In the genomic region with DNA sequence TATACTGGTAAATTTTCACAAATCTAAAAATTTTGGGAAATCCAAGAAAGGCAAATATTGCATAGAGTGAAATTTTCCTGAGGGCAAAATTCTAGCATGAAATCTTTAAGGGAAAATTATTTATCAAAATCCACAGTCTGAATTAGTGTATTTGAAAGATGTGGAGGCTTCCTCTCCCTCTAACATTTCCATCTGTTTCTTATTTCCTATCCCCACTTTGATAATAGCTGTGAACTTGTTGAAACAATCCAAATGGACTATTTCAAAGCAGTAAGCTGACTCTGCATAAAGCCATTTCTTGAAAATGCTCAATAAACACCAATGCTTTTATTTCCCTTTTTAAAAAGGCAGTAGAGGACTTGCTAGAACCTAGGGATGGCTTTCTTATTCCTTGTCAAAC, we compare ENCODE assay signal across 27 cellular contexts.
A peak's percentile ranks its signal among the peaks of the same experiment; 100 is the strongest.
DNase-seq lines count a peak whose midpoint lies in the region; ATAC-seq, FAIRE-seq and TF ChIP-seq lines count a peak whose summit lies in the region.
"Had no signal": no experiment of that assay in that cellular context is flagged by ENCODE, and none has a peak within 500 bp of the region (broad histone marks: within the 10 kb centered on the region; RNA-seq: fewer than 3 reads in every experiment).

No MANE protein-coding gene starts in this region.

- no peaks in the 10 kb centered on the region for H3K27me3 Mint-ChIP-seq in activated T-helper 1 cell treated with anti-CD3 and anti-CD28 coated beads, Interleukin-12 subunit alpha, Interleukin-12 subunit beta, Interleukin-2, Interleukin-4 antibody, amounts not matched to agents 30 ng/mL and 10 ng/mL and 1 ng/mL, durations not matched to agents 14 hours and 24 hours and 36 hours (ENCODE audit: insufficient read depth)
- H3K27me3 Mint-ChIP-seq: CD4-positive, alpha-beta T cell; CD8-positive, alpha-beta memory T cell had no signal

- H3K4me2 ChIP-seq in OCI-LY3 (ENCODE audit: low read length), result no peak overlapping the region
- H3K4me2 ChIP-seq in K562 (ENCODE audit: insufficient read depth, low read length), result no peak overlapping the region
- no peak overlapping the region for H3K4me2 ChIP-seq in hepatocyte
- H3K4me2 ChIP-seq in neuronal stem cell (ENCODE audit: insufficient read depth, low read length, poor library complexity, severe bottlenecking), result no peak overlapping the region
- H3K4me2 ChIP-seq: A549; BLaER1 treated with 17β-estradiol and CSF1 and Interleukin-3, amounts not matched to agents 10 nM and 100 nM had no signal

- no peak for ATAC-seq in K562
- ATAC-seq: A549 had no signal

- no peak for TF ChIP-seq POLR2A in K562 (conservative IDR thresholded peaks at IDR 0.05)

- H2BK5ac ChIP-seq in neuronal stem cell (ENCODE audit: low read length), result no peak overlapping the region

- H3K9me2 ChIP-seq in hepatocyte (replicated peaks; ENCODE audit: insufficient read depth), result no peaks in the 10 kb centered on the region

- no peak overlapping the region for H2BK12ac ChIP-seq in neuronal stem cell (ENCODE audit: low read length)

- in situ Hi-C loops in K562 (cut with MboI), result no loop called here

- no peaks in the 10 kb centered on the region for H3K9me3 Mint-ChIP-seq in activated T-helper 1 cell treated with anti-CD3 and anti-CD28 coated beads, Interleukin-12 subunit alpha, Interleukin-12 subunit beta, Interleukin-2, Interleukin-4 antibody, amounts not matched to agents 30 ng/mL and 10 ng/mL and 1 ng/mL, durations not matched to agents 14 hours and 24 hours and 36 hours
- H3K9me3 Mint-ChIP-seq: HFFc6 had no signal

- H3K18ac ChIP-seq in neuronal stem cell (ENCODE audit: low read length), result no peak overlapping the region

- no peak for TF ChIP-seq CTCF in OCI-LY3 (IDR thresholded peaks at IDR 0.05; ENCODE audit: low read depth, low read length)
- TF ChIP-seq CTCF in K562 (IDR thresholded peaks at IDR 0.05 in 2 of 3, conservative IDR thresholded peaks at IDR 0.05 in 1 of 3; ENCODE audit: insufficient read depth in 2 of 3, low read depth in 1 of 3, low read length in 3 of 3), result no peak
- TF ChIP-seq CTCF in hepatocyte (IDR thresholded peaks at IDR 0.05; ENCODE audit: poor library complexity), result no peak

- H3K9me3 ChIP-seq in OCI-LY3 (ENCODE audit: insufficient read depth, low read length) (no peaks in the 10 kb centered on the region), K562 (replicated peaks; ENCODE audit: control insufficient read depth, insufficient read depth, low read depth, low read length) (no peaks in the 10 kb centered on the region; the same call in none of the 2 replicates), hepatocyte (ENCODE audit: low read depth) (no peaks in the 10 kb centered on the region), neuronal stem cell (replicated peaks in 1 of 2; ENCODE audit: control insufficient read depth in 2 of 2, insufficient read depth in 1 of 2, low read depth in 1 of 2, low read length in 2 of 2) (no peaks in the 10 kb centered on the region)
- H3K9me3 ChIP-seq: A549; BE2C; BLaER1 treated with 17β-estradiol and CSF1 and Interleukin-3, amounts not matched to agents 10 nM and 100 nM; HAP-1 had no signal

- H3K79me2 ChIP-seq in OCI-LY3 (ENCODE audit: low read length), result no peaks in the 10 kb centered on the region
- no peaks in the 10 kb centered on the region for H3K79me2 ChIP-seq in K562 (ENCODE audit: control insufficient read depth, insufficient read depth, low read length)
- no peaks in the 10 kb centered on the region for H3K79me2 ChIP-seq in hepatocyte

- no peak overlapping the region for H2BK120ac ChIP-seq in neuronal stem cell (ENCODE audit: low read depth, low read length)

- H2AFZ ChIP-seq in OCI-LY3 (ENCODE audit: low read depth, low read length) (0 out of 2 replicates have a peak overlapping the region, but pooled peaks have one; percentile 50), K562 (ENCODE audit: low read depth, low read length) (no peak overlapping the region), hepatocyte (peak overlapping the region; percentile 42), neuronal stem cell (ENCODE audit: low read length) (peak overlapping the region; percentile 28)

- no peak overlapping the region for H2AK5ac ChIP-seq in neuronal stem cell (ENCODE audit: low read depth, low read length)

- BruUV-seq in K562 (replicated peaks; lab: Mats Ljungman, UMichigan), result no TSS peak

- no peak overlapping the region for H3K9ac ChIP-seq in OCI-LY3 (ENCODE audit: low read length)
- no peak overlapping the region for H3K9ac ChIP-seq in K562 (ENCODE audit: insufficient read depth in 1 of 2, low read depth in 2 of 2, low read length in 2 of 2)
- H3K9ac ChIP-seq in neuronal stem cell (ENCODE audit: low read depth, low read length, poor library complexity), result no peak overlapping the region
- H3K9ac ChIP-seq: BLaER1 treated with 17β-estradiol and CSF1 and Interleukin-3, amounts not matched to agents 10 nM and 100 nM had no signal

- no peak overlapping the region for H4K8ac ChIP-seq in neuronal stem cell (ENCODE audit: low read depth, low read length)

- no peak overlapping the region for H3K4me3 Mint-ChIP-seq in activated T-helper 1 cell treated with anti-CD3 and anti-CD28 coated beads, Interleukin-12 subunit alpha, Interleukin-12 subunit beta, Interleukin-2, Interleukin-4 antibody, amounts not matched to agents 30 ng/mL and 10 ng/mL and 1 ng/mL, durations not matched to agents 14 hours and 24 hours and 36 hours
- H3K4me3 Mint-ChIP-seq: CD14-positive monocyte; CD4-positive, alpha-beta T cell; CD8-positive, alpha-beta memory T cell; HFFc6 had no signal

- no peak for TF ChIP-seq RAD21 in K562 (CRISPR knock-in tag; conservative IDR thresholded peaks at IDR 0.05 in 1 of 2, IDR thresholded peaks at IDR 0.05 in 1 of 2)

- no peak for TF ChIP-seq EP300 in K562 (IDR thresholded peaks at IDR 0.05; ENCODE audit: low read length)

- no peak overlapping the region for H3K23ac ChIP-seq in neuronal stem cell (ENCODE audit: low read depth, low read length, poor library complexity)

- H3K4me3 ChIP-seq in OCI-LY3 (ENCODE audit: low read length) (no peak overlapping the region), K562 (no peak overlapping the region), hepatocyte (no peak overlapping the region), neuronal stem cell (ENCODE audit: low read length in 2 of 2) (no peak overlapping the region)
- H3K4me3 ChIP-seq: A549; BLaER1 treated with 17β-estradiol and CSF1 and Interleukin-3, amounts not matched to agents 10 nM and 100 nM; HAP-1 had no signal

- FAIRE-seq in K562 (lab: Jason Lieb, UNC), result no peak
- FAIRE-seq: A549, D721Med, GM12891, GM18507, H54 had no signal

- H3K27me3 ChIP-seq in OCI-LY3 (ENCODE audit: low read depth, low read length), result no peaks in the 10 kb centered on the region
- H3K27me3 ChIP-seq in K562 (ENCODE audit: control insufficient read depth in 2 of 2, insufficient read depth in 2 of 2, low read length in 2 of 2), result no peaks in the 10 kb centered on the region
- H3K27me3 ChIP-seq in hepatocyte, result no peaks in the 10 kb centered on the region
- H3K27me3 ChIP-seq in neuronal stem cell (ENCODE audit: control insufficient read depth in 3 of 3, insufficient read depth in 3 of 3, low read depth in 1 of 3, low read length in 3 of 3), result no peaks in the 10 kb centered on the region
- H3K27me3 ChIP-seq: BE2C; BLaER1 treated with 17β-estradiol and CSF1 and Interleukin-3, amounts not matched to agents 10 nM and 100 nM had no signal

- no peak overlapping the region for H3K14ac ChIP-seq in neuronal stem cell (ENCODE audit: low read length)

- intact Hi-C loops in K562 (cut with micrococcal nuclease), result no loop called here
- intact Hi-C loops in activated T-helper 1 cell treated with anti-CD3 and anti-CD28 coated beads, Interleukin-12 subunit alpha, Interleukin-12 subunit beta, Interleukin-2, Interleukin-4 antibody, amounts not matched to agents 30 ng/mL and 10 ng/mL and 1 ng/mL, durations not matched to agents 14 hours and 24 hours and 36 hours (cut with micrococcal nuclease), result no loop called here

- H4K91ac ChIP-seq in neuronal stem cell (ENCODE audit: low read depth, low read length, poor library complexity), result no peak overlapping the region

- no peaks in the 10 kb centered on the region for H3K9me1 ChIP-seq in K562 (ENCODE audit: control insufficient read depth, insufficient read depth, low read length)

- no peaks in the 10 kb centered on the region for H3K36me3 Mint-ChIP-seq in activated T-helper 1 cell treated with anti-CD3 and anti-CD28 coated beads, Interleukin-12 subunit alpha, Interleukin-12 subunit beta, Interleukin-2, Interleukin-4 antibody, amounts not matched to agents 30 ng/mL and 10 ng/mL and 1 ng/mL, durations not matched to agents 14 hours and 24 hours and 36 hours (ENCODE audit: low read depth)
- H3K36me3 Mint-ChIP-seq: CD14-positive monocyte; CD8-positive, alpha-beta memory T cell had no signal

- H2BK15ac ChIP-seq in neuronal stem cell (ENCODE audit: low read length), result no peak overlapping the region

- no peak overlapping the region for H3K27ac Mint-ChIP-seq in activated T-helper 1 cell treated with anti-CD3 and anti-CD28 coated beads, Interleukin-12 subunit alpha, Interleukin-12 subunit beta, Interleukin-2, Interleukin-4 antibody, amounts not matched to agents 30 ng/mL and 10 ng/mL and 1 ng/mL, durations not matched to agents 14 hours and 24 hours and 36 hours
- H3K27ac Mint-ChIP-seq: CD14-positive monocyte; CD4-positive, alpha-beta T cell; CD8-positive, alpha-beta memory T cell; HFFc6 had no signal

- CTCF ChIA-PET in K562 (lab: Yijun Ruan, JAX; ENCODE audit: low intra/inter-chr PET ratio), result no interaction called here

- H3K27ac ChIP-seq in OCI-LY3 (ENCODE audit: low read length), result no peak overlapping the region
- no peak overlapping the region for H3K27ac ChIP-seq in K562 (ENCODE audit: extremely low read depth, low read depth, low read length)
- no peak overlapping the region for H3K27ac ChIP-seq in hepatocyte
- H3K27ac ChIP-seq in neuronal stem cell (replicated peaks; ENCODE audit: low read length), result no peak overlapping the region
- H3K27ac ChIP-seq: A549; BLaER1 treated with 17β-estradiol and CSF1 and Interleukin-3, amounts not matched to agents 10 nM and 100 nM had no signal

- H3K4me1 Mint-ChIP-seq in activated T-helper 1 cell treated with anti-CD3 and anti-CD28 coated beads, Interleukin-12 subunit alpha, Interleukin-12 subunit beta, Interleukin-2, Interleukin-4 antibody, amounts not matched to agents 30 ng/mL and 10 ng/mL and 1 ng/mL, durations not matched to agents 14 hours and 24 hours and 36 hours (ENCODE audit: low read depth), result no peaks in the 10 kb centered on the region
- H3K4me1 Mint-ChIP-seq: CD14-positive monocyte; CD8-positive, alpha-beta memory T cell had no signal

- H3K4me1 ChIP-seq in OCI-LY3 (ENCODE audit: low read length) (no peaks in the 10 kb centered on the region), K562 (replicated peaks in 1 of 2; ENCODE audit: control insufficient read depth in 2 of 2, insufficient read depth in 2 of 2, low read length in 2 of 2) (no peaks in the 10 kb centered on the region), hepatocyte (ENCODE audit: insufficient read depth) (peaks cover 12% of the 10 kb centered on the region), neuronal stem cell (ENCODE audit: control insufficient read depth in 2 of 2, insufficient read depth in 1 of 2, low read depth in 1 of 2, low read length in 2 of 2) (no peaks in the 10 kb centered on the region)
- H3K4me1 ChIP-seq: A549; BE2C; BLaER1 treated with 17β-estradiol and CSF1 and Interleukin-3, amounts not matched to agents 10 nM and 100 nM; HAP-1 had no signal

- H3K36me3 ChIP-seq in OCI-LY3 (replicated peaks; ENCODE audit: low read depth, low read length), result no peaks in the 10 kb centered on the region
- no peaks in the 10 kb centered on the region for H3K36me3 ChIP-seq in K562 (ENCODE audit: control insufficient read depth, insufficient read depth, low read length)
- H3K36me3 ChIP-seq in hepatocyte (replicated peaks; ENCODE audit: insufficient read depth, low read depth), result no peaks in the 10 kb centered on the region
- no peaks in the 10 kb centered on the region for H3K36me3 ChIP-seq in neuronal stem cell (replicated peaks in 1 of 2; ENCODE audit: control insufficient read depth in 2 of 2, insufficient read depth in 2 of 2, low read length in 2 of 2)
- H3K36me3 ChIP-seq: BE2C; BLaER1 treated with 17β-estradiol and CSF1 and Interleukin-3, amounts not matched to agents 10 nM and 100 nM; HAP-1 had no signal

- no peaks in the 10 kb centered on the region for H4K20me1 ChIP-seq in OCI-LY3 (ENCODE audit: insufficient read depth, low read length)
- no peaks in the 10 kb centered on the region for H4K20me1 ChIP-seq in K562 (replicated peaks; ENCODE audit: control insufficient read depth, insufficient read depth, low read length)
- no peaks in the 10 kb centered on the region for H4K20me1 ChIP-seq in hepatocyte (ENCODE audit: insufficient read depth, poor library complexity, severe bottlenecking)
- H4K20me1 ChIP-seq: BLaER1 treated with 17β-estradiol and CSF1 and Interleukin-3, amounts not matched to agents 10 nM and 100 nM had no signal

- POLR2A ChIA-PET in K562 (lab: Yijun Ruan, JAX), result no interaction called here

- H3K4ac ChIP-seq in neuronal stem cell (ENCODE audit: low read length), result no peak overlapping the region

- no peak for DNase-seq in K562 (ENCODE audit: extremely low read depth in 1 of 4, low spot score in 3 of 4)
- DNase-seq in hepatocyte (ENCODE audit: low spot score), result no peak
- no peak for DNase-seq in neuronal stem cell (ENCODE audit: low spot score)
- no peak for DNase-seq in cortex of kidney (lab: John Stamatoyannopoulos, UW)
- no peak for DNase-seq in HK-2 (ENCODE audit: unreplicated experiment)
- no peak for DNase-seq in activated T-helper 1 cell treated with anti-CD3 and anti-CD28 coated beads, Interleukin-12 subunit alpha, Interleukin-12 subunit beta, Interleukin-2, Interleukin-4 antibody, amounts not matched to agents 30 ng/mL and 10 ng/mL and 1 ng/mL, durations not matched to agents 14 hours and 24 hours and 36 hours (ENCODE audit: low spot score)
- DNase-seq in T-helper 2 cell, result no peak
- DNase-seq: 8988T; ACHN; AML-193; BE2C; CD4-positive, alpha-beta T cell; CD8-positive, alpha-beta memory T cell; DMS 273 treated with DMSO at 0.1 percent for 48 hours; DMS79; GF-D8; GOT3; HFFc6 had no signal

- H3K79me1 ChIP-seq in neuronal stem cell (ENCODE audit: low read depth, low read length), result no peaks in the 10 kb centered on the region
